In the genomic region with DNA sequence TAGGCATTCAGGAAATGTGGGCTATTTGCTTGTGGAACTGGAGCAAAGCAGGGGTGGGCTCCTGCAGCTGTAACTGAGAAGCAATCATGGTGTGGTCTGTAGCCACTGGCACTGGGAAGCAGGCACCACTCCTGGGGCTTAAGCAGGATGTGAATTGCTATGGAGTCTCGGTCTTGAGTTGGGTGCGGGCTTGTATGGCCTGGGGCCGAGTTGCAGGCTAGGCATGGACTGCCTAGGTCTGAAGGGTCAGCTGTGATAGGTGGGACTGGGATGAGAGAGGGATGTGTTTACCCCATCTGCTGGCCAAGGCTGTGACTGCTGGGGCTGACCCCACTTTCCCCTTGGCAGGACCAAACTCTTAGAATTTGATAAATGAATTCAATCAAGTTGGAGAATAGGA, we compare ENCODE assay signal across 2 cellular contexts.
TF ChIP-seq lines count a peak whose summit lies in the region.

No MANE protein-coding gene starts in this region.

TF ChIP-seq in HCT116, 20 proteins besides CTCF, POLR2A, EP300 and RAD21:
- TF ChIP-seq SIN3A (IDR thresholded peaks at IDR 0.05; ENCODE audit: low read depth) (no peak), ZFX (IDR thresholded peaks at IDR 0.05) (no peak), EZH2 (IDR thresholded peaks at IDR 0.05) (no peak), EGR1 (IDR thresholded peaks at IDR 0.05; ENCODE audit: low read depth) (no peak), CEBPB (IDR thresholded peaks at IDR 0.05; ENCODE audit: low read depth) (no peak), ELF1 (IDR thresholded peaks at IDR 0.05; ENCODE audit: borderline replicate concordance, low read depth) (no peak), FOSL1 (IDR thresholded peaks at IDR 0.05; ENCODE audit: low read depth) (no peak), TCF7L2 (IDR thresholded peaks at IDR 0.05; ENCODE audit: borderline replicate concordance, extremely low read depth, insufficient read depth, insufficient read length) (no peak)
- TF ChIP-seq, protein P1, sequence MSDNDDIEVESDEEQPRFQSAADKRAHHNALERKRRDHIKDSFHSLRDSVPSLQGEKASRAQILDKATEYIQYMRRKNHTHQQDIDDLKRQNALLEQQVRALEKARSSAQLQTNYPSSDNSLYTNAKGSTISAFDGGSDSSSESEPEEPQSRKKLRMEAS (IDR thresholded peaks at IDR 0.05): no peak
- TF ChIP-seq, protein P2, sequence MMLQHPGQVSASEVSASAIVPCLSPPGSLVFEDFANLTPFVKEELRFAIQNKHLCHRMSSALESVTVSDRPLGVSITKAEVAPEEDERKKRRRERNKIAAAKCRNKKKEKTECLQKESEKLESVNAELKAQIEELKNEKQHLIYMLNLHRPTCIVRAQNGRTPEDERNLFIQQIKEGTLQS (IDR thresholded peaks at IDR 0.05): no peak
- TF ChIP-seq, protein P3, sequence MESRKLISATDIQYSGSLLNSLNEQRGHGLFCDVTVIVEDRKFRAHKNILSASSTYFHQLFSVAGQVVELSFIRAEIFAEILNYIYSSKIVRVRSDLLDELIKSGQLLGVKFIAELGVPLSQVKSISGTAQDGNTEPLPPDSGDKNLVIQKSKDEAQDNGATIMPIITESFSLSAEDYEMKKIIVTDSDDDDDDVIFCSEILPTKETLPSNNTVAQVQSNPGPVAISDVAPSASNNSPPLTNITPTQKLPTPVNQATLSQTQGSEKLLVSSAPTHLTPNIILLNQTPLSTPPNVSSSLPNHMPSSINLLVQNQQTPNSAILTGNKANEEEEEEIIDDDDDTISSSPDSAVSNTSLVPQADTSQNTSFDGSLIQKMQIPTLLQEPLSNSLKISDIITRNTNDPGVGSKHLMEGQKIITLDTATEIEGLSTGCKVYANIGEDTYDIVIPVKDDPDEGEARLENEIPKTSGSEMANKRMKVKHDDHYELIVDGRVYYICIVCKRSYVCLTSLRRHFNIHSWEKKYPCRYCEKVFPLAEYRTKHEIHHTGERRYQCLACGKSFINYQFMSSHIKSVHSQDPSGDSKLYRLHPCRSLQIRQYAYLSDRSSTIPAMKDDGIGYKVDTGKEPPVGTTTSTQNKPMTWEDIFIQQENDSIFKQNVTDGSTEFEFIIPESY (IDR thresholded peaks at IDR 0.05; ENCODE audit: extremely low read depth, insufficient replicate concordance, low read length): no peak
TF ChIP-seq in HCT116: peak in this region for 0.

TF ChIP-seq in H1, 55 proteins besides CTCF, POLR2A, EP300 and RAD21:
- TF ChIP-seq YY1 (IDR thresholded peaks at IDR 0.05; ENCODE audit: low read depth, low read length): 0 out of 2 replicates have a peak, but pooled peaks have one; percentile 4
- no peak for TF ChIP-seq CHD1 (IDR thresholded peaks at IDR 0.05; ENCODE audit: low read depth, low read length)
